Comparison of ENCODE assay signal across 25 cellular contexts in genomic region chr5:173668245-173668800, GRCh38. TPM values are rescaled to one million over a fixed set of nuclear protein-coding genes. Genes with fewer than 3 reads are reported as not detected.
DNase-seq lines count a peak whose midpoint lies in the region; ATAC-seq, FAIRE-seq and TF ChIP-seq lines count a peak whose summit lies in the region.
"Had no signal": no experiment of that assay in that cellular context is flagged by ENCODE, and none has a peak within 500 bp of the region (broad histone marks: within the 10 kb centered on the region; RNA-seq: fewer than 3 reads in every experiment).

No MANE protein-coding gene starts in this region.

- H3K4me3 Mint-ChIP-seq in activated CD8-positive, alpha-beta memory T cell treated with anti-CD3 and anti-CD28 coated beads, Interleukin-2, amount 10 ng/mL, durations not matched to agents 7 days and 5 days: no peak overlapping the region
- H3K4me3 Mint-ChIP-seq in stimulated activated effector memory CD8-positive, alpha-beta T cell treated with anti-CD3 and anti-CD28 coated beads, Interleukin-12 subunit alpha, Interleukin-12 subunit beta, amount 100 ng/mL, for 72 hours: no peak overlapping the region

- CTCF ChIA-PET in activated CD8-positive, alpha-beta memory T cell treated with anti-CD3 and anti-CD28 coated beads, Interleukin-2, amount 10 ng/mL, durations not matched to agents 7 days and 5 days (lab: Charles Lee): no interaction called here
- CTCF ChIA-PET in HEK293T (lab: Yijun Ruan, JAX): no interaction called here

- no peak for ATAC-seq in activated CD8-positive, alpha-beta memory T cell treated with anti-CD3 and anti-CD28 coated beads, Interleukin-2, amount 10 ng/mL, durations not matched to agents 7 days and 5 days
- peak; percentile 9 for ATAC-seq in stimulated activated effector memory CD8-positive, alpha-beta T cell treated with anti-CD3 and anti-CD28 coated beads, Interleukin-12 subunit alpha, Interleukin-12 subunit beta, amount 100 ng/mL, for 72 hours
- no peak for ATAC-seq in GM19023 (IDR thresholded peaks at IDR 0.05; ENCODE audit: unreplicated experiment)

- H3K36me3 ChIP-seq in bronchial epithelial cell (ENCODE audit: control insufficient read depth, insufficient read depth, low read length): no peaks in the 10 kb centered on the region
- H3K36me3 ChIP-seq: SJSA1 had no signal

- POLR2A ChIA-PET in HEK293T (lab: Yijun Ruan, JAX): no interaction called here

- no peak overlapping the region for H3K4me3 ChIP-seq in bronchial epithelial cell (ENCODE audit: low read depth, low read length)
- H3K4me3 ChIP-seq: GM23248, SJSA1 had no signal

- H3K4me1 Mint-ChIP-seq in activated CD8-positive, alpha-beta memory T cell treated with anti-CD3 and anti-CD28 coated beads, Interleukin-2, amount 10 ng/mL, durations not matched to agents 7 days and 5 days: no peaks in the 10 kb centered on the region
- H3K4me1 Mint-ChIP-seq in stimulated activated effector memory CD8-positive, alpha-beta T cell treated with anti-CD3 and anti-CD28 coated beads, Interleukin-12 subunit alpha, Interleukin-12 subunit beta, amount 100 ng/mL, for 72 hours: no peaks in the 10 kb centered on the region

- peak; percentile 7 for FAIRE-seq in bronchial epithelial cell (lab: Jason Lieb, UNC)
- FAIRE-seq: GM12892, GM19239 had no signal

- no peaks in the 10 kb centered on the region for H3K27me3 ChIP-seq in bronchial epithelial cell (ENCODE audit: control insufficient read depth, insufficient read depth, low read length)

- H3K36me3 Mint-ChIP-seq in activated CD8-positive, alpha-beta memory T cell treated with anti-CD3 and anti-CD28 coated beads, Interleukin-2, amount 10 ng/mL, durations not matched to agents 7 days and 5 days: no peaks in the 10 kb centered on the region
- no peaks in the 10 kb centered on the region for H3K36me3 Mint-ChIP-seq in stimulated activated effector memory CD8-positive, alpha-beta T cell treated with anti-CD3 and anti-CD28 coated beads, Interleukin-12 subunit alpha, Interleukin-12 subunit beta, amount 100 ng/mL, for 72 hours

- peak; percentile 23 for DNase-seq in activated CD8-positive, alpha-beta memory T cell treated with anti-CD3 and anti-CD28 coated beads, Interleukin-2, amount 50 U/mL, for 48 hours
- DNase-seq in activated CD8-positive, alpha-beta memory T cell treated with anti-CD3 and anti-CD28 coated beads, Interleukin-2, amount 10 ng/mL, durations not matched to agents 7 days and 5 days: no peak
- DNase-seq in bronchial epithelial cell (ENCODE audit: low read depth) (no peak), mesenteric fat pad (ENCODE audit: low spot score) (peak; percentile 59), AML-193 (lab: John Stamatoyannopoulos, UW) (no peak), HEK293T (ENCODE audit: extremely low spot score) (no peak)
- no peak for DNase-seq in stimulated activated effector memory CD8-positive, alpha-beta T cell treated with anti-CD3 and anti-CD28 coated beads, Interleukin-12 subunit alpha, Interleukin-12 subunit beta, amount 100 ng/mL, for 72 hours (ENCODE audit: low spot score in 2 of 2)
- DNase-seq: 8988T, ACHN, Calu3, GM23248, HCEC 1CT, Karpas-422, NCI-H1092, NCI-H1436 treated with DMSO at 0.1 percent for 48 hours, NCI-H187 treated with DMSO at 0.1 percent for 48 hours, NCI-H2107, NCI-H524 treated with DMSO at 0.1 percent for 48 hours, NCI-H774, Right ventricle myocardium superior, RPMI8226 had no signal

- H3K9me3 Mint-ChIP-seq in activated CD8-positive, alpha-beta memory T cell treated with anti-CD3 and anti-CD28 coated beads, Interleukin-2, amount 10 ng/mL, durations not matched to agents 7 days and 5 days (ENCODE audit: low read depth): no peaks in the 10 kb centered on the region
- no peaks in the 10 kb centered on the region for H3K9me3 Mint-ChIP-seq in stimulated activated effector memory CD8-positive, alpha-beta T cell treated with anti-CD3 and anti-CD28 coated beads, Interleukin-12 subunit alpha, Interleukin-12 subunit beta, amount 100 ng/mL, for 72 hours

- H3K27ac Mint-ChIP-seq in activated CD8-positive, alpha-beta memory T cell treated with anti-CD3 and anti-CD28 coated beads, Interleukin-2, amount 10 ng/mL, durations not matched to agents 7 days and 5 days: no peak overlapping the region
- H3K27ac Mint-ChIP-seq in stimulated activated effector memory CD8-positive, alpha-beta T cell treated with anti-CD3 and anti-CD28 coated beads, Interleukin-12 subunit alpha, Interleukin-12 subunit beta, amount 100 ng/mL, for 72 hours: no peak overlapping the region

- no peaks in the 10 kb centered on the region for H3K27me3 Mint-ChIP-seq in activated CD8-positive, alpha-beta memory T cell treated with anti-CD3 and anti-CD28 coated beads, Interleukin-2, amount 10 ng/mL, durations not matched to agents 7 days and 5 days

- no peak for TF ChIP-seq CTCF in bronchial epithelial cell (IDR thresholded peaks at IDR 0.05; ENCODE audit: insufficient read depth, low read length, severe bottlenecking)

TF ChIP-seq in HEK293T, 16 proteins besides CTCF, POLR2A, EP300 and RAD21:
- TF ChIP-seq BHLHE40 (IDR thresholded peaks at IDR 0.05; ENCODE audit: borderline replicate concordance): no peak
- TF ChIP-seq SUZ12 (IDR thresholded peaks at IDR 0.05): no peak
- no peak for TF ChIP-seq HDGF (IDR thresholded peaks at IDR 0.05; ENCODE audit: borderline replicate concordance)
- no peak for TF ChIP-seq FOXK2 (IDR thresholded peaks at IDR 0.05)
- no peak for TF ChIP-seq ZNF384 (IDR thresholded peaks at IDR 0.05)
- no peak for TF ChIP-seq CTBP1 (IDR thresholded peaks at IDR 0.05; ENCODE audit: borderline replicate concordance)
- TF ChIP-seq TARDBP (IDR thresholded peaks at IDR 0.05): no peak

RNA-seq across cellular contexts. Expression of gene BOD1, which starts 51.9 kb away (rescaled TPM):
- total RNA-seq in activated CD8-positive, alpha-beta memory T cell treated with anti-CD3 and anti-CD28 coated beads, Interleukin-2, amount 10 ng/mL, durations not matched to agents 7 days and 5 days: 10 to 100 TPM; 15.5 to 18.5 TPM
- total RNA-seq in bronchial epithelial cell (91.4 and 106 TPM in 2 replicates), mesenteric fat pad (47.2 TPM)

Comparison
In these comparisons a context has a peak if more than half of its experiments do, and no peak if none do; other contexts are left out.
1. DNase-seq: peak in activated CD8-positive, alpha-beta memory T cell treated with anti-CD3 and anti-CD28 coated beads, Interleukin-2, amount 50 U/mL, for 48 hours (single experiment) and mesenteric fat pad (single experiment); none in activated CD8-positive, alpha-beta memory T cell treated with anti-CD3 and anti-CD28 coated beads, Interleukin-2, amount 10 ng/mL, durations not matched to agents 7 days and 5 days (single experiment), bronchial epithelial cell (single experiment), stimulated activated effector memory CD8-positive, alpha-beta T cell treated with anti-CD3 and anti-CD28 coated beads, Interleukin-12 subunit alpha, Interleukin-12 subunit beta, amount 100 ng/mL, for 72 hours (0 of 2), AML-193 (0 of 2) and HEK293T (single experiment).